ENCODE assay signal across 8 cellular contexts in genomic region chr19:39448271-39448670, GRCh38. TPM values are rescaled to one million over a fixed set of nuclear protein-coding genes. Genes with fewer than 3 reads are reported as not detected.
DNase-seq lines count a peak whose midpoint lies in the region; ATAC-seq lines count a peak whose summit lies in the region.

No MANE protein-coding gene starts in this region.

- ATAC-seq in natural killer cell treated with Interleukin-12 subunit alpha and Interleukin-12 subunit beta and Interleukin-15 and Interleukin-18, amount 100 ng/mL, for 72 hours = no peak
- ATAC-seq in GM19035 (IDR thresholded peaks at IDR 0.05; ENCODE audit: unreplicated experiment) = no peak

- H3K9me3 Mint-ChIP-seq in IgD-negative memory B cell = no peaks in the 10 kb centered on the region
- no peaks in the 10 kb centered on the region for H3K9me3 Mint-ChIP-seq in activated T-helper 2 cell treated with anti-CD3 and anti-CD28 coated beads, Interferon-gamma antibody, Interleukin-2, Interleukin-4, amounts not matched to agents 10 μg/mL and 5 μg/mL and 100 μg/mL, durations not matched to agents 14 hours and 24 hours and 36 hours
- no peaks in the 10 kb centered on the region for H3K9me3 Mint-ChIP-seq in natural killer cell treated with Interleukin-12 subunit alpha and Interleukin-12 subunit beta and Interleukin-15 and Interleukin-18, amount 100 ng/mL, for 72 hours

- no peaks in the 10 kb centered on the region for H3K27me3 Mint-ChIP-seq in IgD-negative memory B cell
- H3K27me3 Mint-ChIP-seq in activated T-helper 2 cell treated with anti-CD3 and anti-CD28 coated beads, Interferon-gamma antibody, Interleukin-2, Interleukin-4, amounts not matched to agents 10 μg/mL and 5 μg/mL and 100 μg/mL, durations not matched to agents 14 hours and 24 hours and 36 hours (ENCODE audit: low read depth) = no peaks in the 10 kb centered on the region
- H3K27me3 Mint-ChIP-seq in natural killer cell treated with Interleukin-12 subunit alpha and Interleukin-12 subunit beta and Interleukin-15 and Interleukin-18, amount 100 ng/mL, for 72 hours = no peaks in the 10 kb centered on the region

- H3K4me3 Mint-ChIP-seq in IgD-negative memory B cell = peak overlapping the region; percentile 64 to 100 (median 90)
- peak overlapping the region; percentile 95 for H3K4me3 Mint-ChIP-seq in activated T-helper 2 cell treated with anti-CD3 and anti-CD28 coated beads, Interferon-gamma antibody, Interleukin-2, Interleukin-4, amounts not matched to agents 10 μg/mL and 5 μg/mL and 100 μg/mL, durations not matched to agents 14 hours and 24 hours and 36 hours (ENCODE audit: low read depth)
- H3K4me3 Mint-ChIP-seq in natural killer cell treated with Interleukin-12 subunit alpha and Interleukin-12 subunit beta and Interleukin-15 and Interleukin-18, amount 100 ng/mL, for 72 hours = peak overlapping the region; percentile 93

- peaks cover 43 to 59% (median 49%) of the 10 kb centered on the region in 3 donors for H3K4me1 Mint-ChIP-seq in IgD-negative memory B cell
- peaks cover 39% of the 10 kb centered on the region for H3K4me1 Mint-ChIP-seq in activated T-helper 2 cell treated with anti-CD3 and anti-CD28 coated beads, Interferon-gamma antibody, Interleukin-2, Interleukin-4, amounts not matched to agents 10 μg/mL and 5 μg/mL and 100 μg/mL, durations not matched to agents 14 hours and 24 hours and 36 hours (ENCODE audit: low read depth)
- peaks cover 53 to 66% of the 10 kb centered on the region in 2 donors for H3K4me1 Mint-ChIP-seq in natural killer cell treated with Interleukin-12 subunit alpha and Interleukin-12 subunit beta and Interleukin-15 and Interleukin-18, amount 100 ng/mL, for 72 hours (ENCODE audit: low read depth in 2 of 2)

- H3K36me3 Mint-ChIP-seq in IgD-negative memory B cell = no peaks in the 10 kb centered on the region
- H3K36me3 Mint-ChIP-seq in activated T-helper 2 cell treated with anti-CD3 and anti-CD28 coated beads, Interferon-gamma antibody, Interleukin-2, Interleukin-4, amounts not matched to agents 10 μg/mL and 5 μg/mL and 100 μg/mL, durations not matched to agents 14 hours and 24 hours and 36 hours (ENCODE audit: low read depth) = peaks cover 64% of the 10 kb centered on the region
- H3K36me3 Mint-ChIP-seq in natural killer cell treated with Interleukin-12 subunit alpha and Interleukin-12 subunit beta and Interleukin-15 and Interleukin-18, amount 100 ng/mL, for 72 hours = peaks cover 15% of the 10 kb centered on the region

- DNase-seq in GM03348 (ENCODE audit: low spot score) = peak; percentile 51
- no peak for DNase-seq in activated T-helper 2 cell treated with anti-CD3 and anti-CD28 coated beads, Interferon-gamma antibody, Interleukin-2, Interleukin-4, amounts not matched to agents 10 μg/mL and 5 μg/mL and 100 μg/mL, durations not matched to agents 14 hours and 24 hours and 36 hours (ENCODE audit: low spot score)
- no peak for DNase-seq in natural killer cell treated with Interleukin-12 subunit alpha and Interleukin-12 subunit beta and Interleukin-15 and Interleukin-18, amount 100 ng/mL, for 72 hours (ENCODE audit: low spot score)
- no peak for DNase-seq in anterior cingulate cortex (lab: John Stamatoyannopoulos, UW)
- no peak for DNase-seq in HT-29 (ENCODE audit: low spot score)
- no peak for DNase-seq in HuH-7.5 (ENCODE audit: low spot score)

- intact Hi-C loops in activated T-helper 2 cell treated with anti-CD3 and anti-CD28 coated beads, Interferon-gamma antibody, Interleukin-2, Interleukin-4, amounts not matched to agents 10 μg/mL and 5 μg/mL and 100 μg/mL, durations not matched to agents 14 hours and 24 hours and 36 hours (cut with micrococcal nuclease) = no loop called here

- peak overlapping the region; percentile 89 to 94 (median 92) for H3K27ac Mint-ChIP-seq in IgD-negative memory B cell
- peak overlapping the region; percentile 90 for H3K27ac Mint-ChIP-seq in activated T-helper 2 cell treated with anti-CD3 and anti-CD28 coated beads, Interferon-gamma antibody, Interleukin-2, Interleukin-4, amounts not matched to agents 10 μg/mL and 5 μg/mL and 100 μg/mL, durations not matched to agents 14 hours and 24 hours and 36 hours
- peak overlapping the region; percentile 95 to 96 for H3K27ac Mint-ChIP-seq in natural killer cell treated with Interleukin-12 subunit alpha and Interleukin-12 subunit beta and Interleukin-15 and Interleukin-18, amount 100 ng/mL, for 72 hours

RNA-seq across cellular contexts. Expression of gene SUPT5H, which starts 2.9 kb away (rescaled TPM):
- polyA plus RNA-seq in IgD-negative memory B cell = 111 TPM
- 163 and 169 TPM in 2 replicates for total RNA-seq in activated T-helper 2 cell treated with anti-CD3 and anti-CD28 coated beads, Interferon-gamma antibody, Interleukin-2, Interleukin-4, amounts not matched to agents 10 μg/mL and 5 μg/mL and 100 μg/mL, durations not matched to agents 14 hours and 24 hours and 36 hours
- total RNA-seq in natural killer cell treated with Interleukin-12 subunit alpha and Interleukin-12 subunit beta and Interleukin-15 and Interleukin-18, amount 100 ng/mL, for 72 hours = 100 to 1,000 TPM; 164 to 192 TPM
- 128 and 151 TPM in 2 replicates for total RNA-seq in HT-29 (2014; rRNA removed; shearing (Covaris generic))

RNA-seq across cellular contexts. Expression of gene RPS16, which starts 12.5 kb away (rescaled TPM):
- polyA plus RNA-seq in IgD-negative memory B cell = 2,255 TPM
- total RNA-seq in activated T-helper 2 cell treated with anti-CD3 and anti-CD28 coated beads, Interferon-gamma antibody, Interleukin-2, Interleukin-4, amounts not matched to agents 10 μg/mL and 5 μg/mL and 100 μg/mL, durations not matched to agents 14 hours and 24 hours and 36 hours = 2,627 and 2,674 TPM in 2 replicates
- total RNA-seq in natural killer cell treated with Interleukin-12 subunit alpha and Interleukin-12 subunit beta and Interleukin-15 and Interleukin-18, amount 100 ng/mL, for 72 hours = 1,000 to 10,000 TPM; 1,544 to 1,854 TPM
- total RNA-seq in HT-29 (2014; rRNA removed; shearing (Covaris generic)) = 798 and 1,020 TPM in 2 replicates

RNA-seq across cellular contexts. Expression of gene TIMM50, which starts 32.4 kb away (rescaled TPM):
- polyA plus RNA-seq in IgD-negative memory B cell = 56.8 TPM
- total RNA-seq in activated T-helper 2 cell treated with anti-CD3 and anti-CD28 coated beads, Interferon-gamma antibody, Interleukin-2, Interleukin-4, amounts not matched to agents 10 μg/mL and 5 μg/mL and 100 μg/mL, durations not matched to agents 14 hours and 24 hours and 36 hours = 110 and 115 TPM in 2 replicates
- 100 to 1,000 TPM in 1 of 2 donors, 10 to 100 TPM in 1; 74.0 to 133 TPM for total RNA-seq in natural killer cell treated with Interleukin-12 subunit alpha and Interleukin-12 subunit beta and Interleukin-15 and Interleukin-18, amount 100 ng/mL, for 72 hours
- total RNA-seq in HT-29 (2014; rRNA removed; shearing (Covaris generic)) = 261 and 295 TPM in 2 replicates

RNA-seq across cellular contexts. Expression of gene PLEKHG2, which starts 35.8 kb away (rescaled TPM):
- 6.5 TPM for polyA plus RNA-seq in IgD-negative memory B cell
- 49.8 and 50.7 TPM in 2 replicates for total RNA-seq in activated T-helper 2 cell treated with anti-CD3 and anti-CD28 coated beads, Interferon-gamma antibody, Interleukin-2, Interleukin-4, amounts not matched to agents 10 μg/mL and 5 μg/mL and 100 μg/mL, durations not matched to agents 14 hours and 24 hours and 36 hours
- 10 to 100 TPM; 30.8 to 68.1 TPM for total RNA-seq in natural killer cell treated with Interleukin-12 subunit alpha and Interleukin-12 subunit beta and Interleukin-15 and Interleukin-18, amount 100 ng/mL, for 72 hours
- total RNA-seq in HT-29 (2014; rRNA removed; shearing (Covaris generic)) = 51.0 and 61.2 TPM in 2 replicates

RNA-seq across cellular contexts. Expression of gene ZFP36, which starts 41.6 kb away (rescaled TPM):
- polyA plus RNA-seq in IgD-negative memory B cell = 579 TPM
- 45.4 and 46.9 TPM in 2 replicates for total RNA-seq in activated T-helper 2 cell treated with anti-CD3 and anti-CD28 coated beads, Interferon-gamma antibody, Interleukin-2, Interleukin-4, amounts not matched to agents 10 μg/mL and 5 μg/mL and 100 μg/mL, durations not matched to agents 14 hours and 24 hours and 36 hours
- 10 to 100 TPM; 11.2 to 27.8 TPM for total RNA-seq in natural killer cell treated with Interleukin-12 subunit alpha and Interleukin-12 subunit beta and Interleukin-15 and Interleukin-18, amount 100 ng/mL, for 72 hours
- total RNA-seq in HT-29 (2014; rRNA removed; shearing (Covaris generic)) = 124 and 131 TPM in 2 replicates
